ENCODE assay signal across 20 cellular contexts in genomic region chr3:127662051-127662469, GRCh38.
"Had no signal": no experiment of that assay in that cellular context is flagged by ENCODE, and none has a peak within 500 bp of the region (broad histone marks: within the 10 kb centered on the region; RNA-seq: fewer than 3 reads in every experiment).

No MANE protein-coding gene starts in this region.

- H3K9me3 ChIP-seq: Peyer's patch had no signal

- H3K4me1 ChIP-seq: Peyer's patch had no signal

- H3K36me3 ChIP-seq: Peyer's patch had no signal

- H3K4me3 ChIP-seq: Peyer's patch had no signal

- ATAC-seq: activated T-cell treated with anti-CD3 and anti-CD28 coated beads, Interleukin-2, amount 50 U/mL, for 72 hours; WTC11 had no signal

- H3K27me3 ChIP-seq: Peyer's patch had no signal

- H3K27ac ChIP-seq: Peyer's patch, RWPE1 had no signal

- DNase-seq: activated CD4-positive, alpha-beta T cell treated with anti-CD3 and anti-CD28 coated beads for 48 hours; activated CD4-positive, alpha-beta T cell treated with anti-CD3 and anti-CD28 coated beads, Interleukin-2, amount 50 U/mL, for 4 hours; activated CD4-positive, CD25-positive, alpha-beta regulatory T cell treated with anti-CD3 and anti-CD28 coated beads, Interleukin-2, amount 50 U/mL, for 72 hours; activated gamma-delta T cell treated with Interleukin-2 at 50 U/mL for 16 hours; activated naive CD4-positive, alpha-beta T cell treated with anti-CD3 and anti-CD28 coated beads, Interleukin-2, amount 10 ng/mL, durations not matched to agents 7 days and 5 days; activated naive CD8-positive, alpha-beta T cell treated with anti-CD3 and anti-CD28 coated beads for 36 hours; activated T-cell treated with anti-CD3 and anti-CD28 coated beads, Interleukin-2, amount 50 U/mL, for 72 hours; IMR-90; Kasumi-1; KBM-7; NCI-H1105 treated with DMSO at 0.1 percent for 48 hours; NCI-H1436 treated with DMSO at 0.1 percent for 48 hours; NCI-H187; NCI-H2081; NCI-H510A treated with DMSO at 0.1 percent for 48 hours; NCI-H69; Peyer's patch; SHP77 treated with DMSO at 0.1 percent for 48 hours had no signal
